8 cellular contexts compared by ENCODE assay signal in the genomic region with DNA sequence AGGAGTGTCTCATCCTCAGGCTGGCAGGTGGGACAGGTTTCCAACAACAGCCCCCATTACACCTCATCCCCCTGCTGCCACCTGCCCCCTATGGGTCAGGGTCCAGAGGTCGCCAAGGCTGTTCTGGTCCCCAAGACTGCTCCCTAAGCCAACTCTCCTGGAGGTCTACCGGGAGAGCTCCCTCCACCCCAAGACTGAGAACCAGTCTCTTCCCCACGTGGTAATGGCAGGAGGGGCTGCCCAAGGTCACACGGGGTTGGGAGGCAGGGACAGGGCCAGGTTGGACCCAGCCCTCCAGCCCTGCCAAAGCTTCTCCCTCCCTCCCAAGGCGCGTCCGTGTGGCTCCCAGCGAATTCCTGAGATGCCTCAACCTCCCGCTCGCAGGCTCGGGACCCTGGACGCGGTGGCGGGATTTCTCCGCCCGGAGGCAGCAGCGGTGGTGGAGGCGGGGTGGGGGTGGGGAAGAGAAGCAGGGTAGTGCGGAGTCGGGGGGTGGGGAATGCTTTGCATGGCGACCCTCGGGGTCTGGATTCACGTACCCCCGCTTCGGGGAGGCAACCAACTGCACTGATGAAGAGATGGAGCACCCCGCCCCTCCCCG.
DNase-seq lines count a peak whose midpoint lies in the region; ATAC-seq and TF ChIP-seq lines count a peak whose summit lies in the region.

No MANE protein-coding gene starts in this region.

- no peak for TF ChIP-seq EP300 in stomach (IDR thresholded peaks at IDR 0.05)

- POLR2A ChIA-PET in HEK293 (lab: Yijun Ruan, JAX), result no interaction called here

- no peak for DNase-seq in activated naive CD8-positive, alpha-beta T cell treated with anti-CD3 and anti-CD28 coated beads for 36 hours
- DNase-seq in stomach (no peak), DMS79 treated with DMSO at 0.1 percent for 48 hours (lab: John Stamatoyannopoulos, UW) (no peak)
- DNase-seq in activated T-cell treated with anti-CD3 and anti-CD28 coated beads, Interleukin-2, amount 50 U/mL, for 1 hour, result no peak

- no peak for TF ChIP-seq POLR2A in stomach (IDR thresholded peaks at IDR 0.05)

- peaks cover 6% of the 10 kb centered on the region for H3K36me3 Mint-ChIP-seq in activated naive CD8-positive, alpha-beta T cell treated with anti-CD3 and anti-CD28 coated beads for 36 hours

- H3K9me3 ChIP-seq in HEK293 (ENCODE audit: control insufficient read depth, insufficient read depth, low read depth, low read length), result no peaks in the 10 kb centered on the region
- H3K9me3 ChIP-seq in iPS-20b (ENCODE audit: insufficient read depth, low read depth, low read length), result no peaks in the 10 kb centered on the region
- H3K9me3 ChIP-seq in stomach, result no peaks in the 10 kb centered on the region

- peak overlapping the region; percentile 25 for H3K27ac Mint-ChIP-seq in activated naive CD8-positive, alpha-beta T cell treated with anti-CD3 and anti-CD28 coated beads for 36 hours

- CTCF ChIA-PET in HEK293 (lab: Yijun Ruan, JAX), result interaction anchor here (0.7 to 5.7 kb wide), 5 partner anchors 9 to 46 kb away, joined by 3 to 32 read pairs (median 3); no protein-coding TSS in a partner anchor

- H3K4me1 Mint-ChIP-seq in activated naive CD8-positive, alpha-beta T cell treated with anti-CD3 and anti-CD28 coated beads for 36 hours, result peaks cover 48% of the 10 kb centered on the region

- no peaks in the 10 kb centered on the region for H3K27me3 Mint-ChIP-seq in activated naive CD8-positive, alpha-beta T cell treated with anti-CD3 and anti-CD28 coated beads for 36 hours

- H3K4me1 ChIP-seq in HEK293 (ENCODE audit: control insufficient read depth, insufficient read depth, low read length) (no peaks in the 10 kb centered on the region), iPS-20b (ENCODE audit: insufficient read depth, low read length) (peaks cover 2% of the 10 kb centered on the region; the same call in 1 of the 2 replicates), stomach (peaks cover 13 to 63% (median 38%) of the 10 kb centered on the region in 4 donors)

- no peaks in the 10 kb centered on the region for H3K9me3 Mint-ChIP-seq in activated naive CD8-positive, alpha-beta T cell treated with anti-CD3 and anti-CD28 coated beads for 36 hours

- H3K27me3 ChIP-seq in iPS-20b (ENCODE audit: insufficient read depth, low read length), result peaks cover 29% of the 10 kb centered on the region
- no peaks in the 10 kb centered on the region for H3K27me3 ChIP-seq in stomach

- H3K4me3 ChIP-seq in HEK293 (ENCODE audit: low read depth, low read length) (peak overlapping the region; percentile 54), iPS-20b (ENCODE audit: low read length) (peak overlapping the region; percentile 70), stomach (peak overlapping the region; percentile 74 to 95 (median 86))

- 6 to 42% (median 9%) methylated on average over 2 to 27 of the region's 27 CpGs for WGBS in stomach, 5 donors

- H3K36me3 ChIP-seq in HEK293 (ENCODE audit: control insufficient read depth in 2 of 2, insufficient read depth in 1 of 2, low read length in 2 of 2) (no peaks in the 10 kb centered on the region), iPS-20b (ENCODE audit: insufficient read depth, low read depth, low read length) (no peaks in the 10 kb centered on the region), stomach (no peaks in the 10 kb centered on the region)

- H3K27ac ChIP-seq in HEK293 (ENCODE audit: extremely low read depth, low read depth, low read length) (no peak overlapping the region), iPS-20b (ENCODE audit: low read length) (no peak overlapping the region), stomach (peak overlapping the region; percentile 65 to 92 (median 83))

- H3K4me3 Mint-ChIP-seq in activated naive CD8-positive, alpha-beta T cell treated with anti-CD3 and anti-CD28 coated beads for 36 hours, result peak overlapping the region; percentile 51

- intact Hi-C loops in stomach (cut with DNase I; ENCODE audit: low total_unique reads), result no loop called here

- TF ChIP-seq CTCF in HEK293 (tag by site-specific recombination; IDR thresholded peaks at IDR 0.05) (peak; percentile 56), stomach (IDR thresholded peaks at IDR 0.05) (peak in 1 of 7 experiments; percentile 12)

- ATAC-seq in GM18868 (IDR thresholded peaks at IDR 0.05; ENCODE audit: unreplicated experiment), result no peak
- no peak for ATAC-seq in HG03025 (IDR thresholded peaks at IDR 0.05; ENCODE audit: low FRiP score, unreplicated experiment)

- H3K9ac ChIP-seq in iPS-20b (ENCODE audit: low read depth, low read length), result peak overlapping the region; percentile 70; the same call in 1 of the 2 replicates

TF ChIP-seq in HEK293, 187 proteins besides CTCF, POLR2A, EP300 and RAD21 (continues in another document):
- TF ChIP-seq, protein P1, sequence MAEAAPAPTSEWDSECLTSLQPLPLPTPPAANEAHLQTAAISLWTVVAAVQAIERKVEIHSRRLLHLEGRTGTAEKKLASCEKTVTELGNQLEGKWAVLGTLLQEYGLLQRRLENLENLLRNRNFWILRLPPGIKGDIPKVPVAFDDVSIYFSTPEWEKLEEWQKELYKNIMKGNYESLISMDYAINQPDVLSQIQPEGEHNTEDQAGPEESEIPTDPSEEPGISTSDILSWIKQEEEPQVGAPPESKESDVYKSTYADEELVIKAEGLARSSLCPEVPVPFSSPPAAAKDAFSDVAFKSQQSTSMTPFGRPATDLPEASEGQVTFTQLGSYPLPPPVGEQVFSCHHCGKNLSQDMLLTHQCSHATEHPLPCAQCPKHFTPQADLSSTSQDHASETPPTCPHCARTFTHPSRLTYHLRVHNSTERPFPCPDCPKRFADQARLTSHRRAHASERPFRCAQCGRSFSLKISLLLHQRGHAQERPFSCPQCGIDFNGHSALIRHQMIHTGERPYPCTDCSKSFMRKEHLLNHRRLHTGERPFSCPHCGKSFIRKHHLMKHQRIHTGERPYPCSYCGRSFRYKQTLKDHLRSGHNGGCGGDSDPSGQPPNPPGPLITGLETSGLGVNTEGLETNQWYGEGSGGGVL (tag by site-specific recombination; IDR thresholded peaks at IDR 0.05), result peak; percentile 29
- TF ChIP-seq ZNF311 (tag by site-specific recombination; IDR thresholded peaks at IDR 0.05; ENCODE audit: borderline replicate concordance) (no peak), ZFHX2 (tag by site-specific recombination; conservative IDR thresholded peaks at IDR 0.05) (no peak), KLF17 (tag by site-specific recombination; IDR thresholded peaks at IDR 0.05) (0 out of 2 replicates have a peak, but pooled peaks have one; percentile 51), ZSCAN23 (tag by site-specific recombination; IDR thresholded peaks at IDR 0.05) (no peak), GLI2 (tag by site-specific recombination; IDR thresholded peaks at IDR 0.05; ENCODE audit: borderline replicate concordance, low read depth) (no peak), ZBTB48 (tag by site-specific recombination; IDR thresholded peaks at IDR 0.05) (peak; percentile 60), ZNF629 (tag by site-specific recombination; IDR thresholded peaks at IDR 0.05) (no peak), ZNF768 (tag by site-specific recombination; IDR thresholded peaks at IDR 0.05) (no peak), HOXC10 (CRISPR knock-in tag; IDR thresholded peaks at IDR 0.05) (no peak), ZNF341 (tag by site-specific recombination; IDR thresholded peaks at IDR 0.05; ENCODE audit: low read depth) (0 out of 2 replicates have a peak, but pooled peaks have one; percentile 13), ZNF10 (tag by site-specific recombination; IDR thresholded peaks at IDR 0.05) (no peak), ZNF660 (tag by site-specific recombination; IDR thresholded peaks at IDR 0.05) (no peak), ZNF416 (tag by site-specific recombination; IDR thresholded peaks at IDR 0.05) (no peak), ZNF366 (tag by site-specific recombination; conservative IDR thresholded peaks at IDR 0.05) (no peak), ZNF274 (IDR thresholded peaks at IDR 0.05; ENCODE audit: low read length) (no peak), ZNF274 (tag by site-specific recombination; IDR thresholded peaks at IDR 0.05; ENCODE audit: borderline replicate concordance) (no peak), ZNF555 (tag by site-specific recombination; conservative IDR thresholded peaks at IDR 0.05) (no peak), ZNF223 (tag by site-specific recombination; IDR thresholded peaks at IDR 0.05) (no peak), ZNF670 (tag by site-specific recombination; IDR thresholded peaks at IDR 0.05; ENCODE audit: low read depth) (no peak)
- TF ChIP-seq, protein P2, sequence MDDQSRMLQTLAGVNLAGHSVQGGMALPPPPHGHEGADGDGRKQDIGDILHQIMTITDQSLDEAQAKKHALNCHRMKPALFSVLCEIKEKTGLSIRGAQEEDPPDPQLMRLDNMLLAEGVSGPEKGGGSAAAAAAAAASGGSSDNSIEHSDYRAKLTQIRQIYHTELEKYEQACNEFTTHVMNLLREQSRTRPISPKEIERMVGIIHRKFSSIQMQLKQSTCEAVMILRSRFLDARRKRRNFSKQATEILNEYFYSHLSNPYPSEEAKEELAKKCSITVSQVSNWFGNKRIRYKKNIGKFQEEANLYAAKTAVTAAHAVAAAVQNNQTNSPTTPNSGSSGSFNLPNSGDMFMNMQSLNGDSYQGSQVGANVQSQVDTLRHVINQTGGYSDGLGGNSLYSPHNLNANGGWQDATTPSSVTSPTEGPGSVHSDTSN (CRISPR knock-in tag; IDR thresholded peaks at IDR 0.05), result no peak
- TF ChIP-seq, protein P3, sequence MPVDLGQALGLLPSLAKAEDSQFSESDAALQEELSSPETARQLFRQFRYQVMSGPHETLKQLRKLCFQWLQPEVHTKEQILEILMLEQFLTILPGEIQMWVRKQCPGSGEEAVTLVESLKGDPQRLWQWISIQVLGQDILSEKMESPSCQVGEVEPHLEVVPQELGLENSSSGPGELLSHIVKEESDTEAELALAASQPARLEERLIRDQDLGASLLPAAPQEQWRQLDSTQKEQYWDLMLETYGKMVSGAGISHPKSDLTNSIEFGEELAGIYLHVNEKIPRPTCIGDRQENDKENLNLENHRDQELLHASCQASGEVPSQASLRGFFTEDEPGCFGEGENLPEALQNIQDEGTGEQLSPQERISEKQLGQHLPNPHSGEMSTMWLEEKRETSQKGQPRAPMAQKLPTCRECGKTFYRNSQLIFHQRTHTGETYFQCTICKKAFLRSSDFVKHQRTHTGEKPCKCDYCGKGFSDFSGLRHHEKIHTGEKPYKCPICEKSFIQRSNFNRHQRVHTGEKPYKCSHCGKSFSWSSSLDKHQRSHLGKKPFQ (tag by site-specific recombination; IDR thresholded peaks at IDR 0.05), result no peak

Comparison
In these comparisons a context has a peak if more than half of its experiments do, and no peak if none do; other contexts are left out.
1. H3K27ac ChIP-seq: peak in stomach (5 of 5); none in HEK293 (single experiment) and iPS-20b (single experiment).
2. Peak in every context shown above with its lines, with median percentiles within 50 percentile points of each other: H3K4me3 ChIP-seq.